In the genomic region with DNA sequence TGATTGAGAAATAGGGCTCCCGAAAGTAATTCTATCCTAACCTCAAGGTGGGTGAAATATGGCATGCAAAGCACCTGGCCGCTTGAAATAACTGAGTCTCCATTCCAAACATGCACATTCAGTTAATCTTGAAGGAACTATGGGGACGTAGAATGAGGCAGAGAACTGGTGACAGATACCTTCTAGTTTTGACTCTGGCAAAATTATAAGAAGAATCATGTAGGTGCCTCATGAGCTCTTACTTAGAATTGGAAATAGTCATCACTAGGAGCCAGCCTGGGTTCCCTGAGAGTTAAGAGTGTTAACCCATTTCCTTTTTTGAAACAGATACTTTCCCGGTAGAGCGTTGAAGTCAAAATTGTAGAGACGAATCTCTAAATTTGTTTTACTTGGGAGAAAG, we compare ENCODE assay signal across 26 cellular contexts. TPM values are rescaled to one million over a fixed set of nuclear protein-coding genes. Genes with fewer than 3 reads are reported as not detected.
DNase-seq lines count a peak whose midpoint lies in the region; ATAC-seq, FAIRE-seq and TF ChIP-seq lines count a peak whose summit lies in the region.
"Had no signal": no experiment of that assay in that cellular context is flagged by ENCODE, and none has a peak within 500 bp of the region (broad histone marks: within the 10 kb centered on the region; RNA-seq: fewer than 3 reads in every experiment).

No MANE protein-coding gene starts in this region.

- H3K9me3 Mint-ChIP-seq in type B pancreatic cell = no peaks in the 10 kb centered on the region
- H3K9me3 Mint-ChIP-seq: CD8-positive, alpha-beta memory T cell; H9 had no signal

- no peak for ATAC-seq in HepG2

- H3K27me3 ChIP-seq in liver (ENCODE audit: control insufficient read depth in 4 of 4, insufficient read depth in 4 of 4, low read length in 3 of 4) = no peaks in the 10 kb centered on the region
- no peaks in the 10 kb centered on the region for H3K27me3 ChIP-seq in HepG2 (ENCODE audit: control insufficient read depth in 1 of 2, insufficient read depth in 2 of 2, low read length in 2 of 2)
- H3K27me3 ChIP-seq: BE2C had no signal

- H3K4me1 ChIP-seq in liver (ENCODE audit: control insufficient read depth in 4 of 4, insufficient read depth in 4 of 4, low read length in 3 of 4) = peaks cover 0 to 38% (median 28%) of the 10 kb centered on the region in 4 donors
- peaks cover 7% of the 10 kb centered on the region; the same call in 1 of the 2 replicates for H3K4me1 ChIP-seq in HepG2 (ENCODE audit: insufficient read depth, low read length)

- no peak for TF ChIP-seq POLR2A in HepG2 (IDR thresholded peaks at IDR 0.05; ENCODE audit: insufficient read depth in 1 of 2, low read depth in 2 of 2, low read length in 2 of 2)

- peaks cover 36% of the 10 kb centered on the region for H3K4me1 Mint-ChIP-seq in type B pancreatic cell (ENCODE audit: unreplicated experiment)
- H3K4me1 Mint-ChIP-seq: CD14-positive monocyte; CD8-positive, alpha-beta memory T cell had no signal

- TF ChIP-seq RAD21 in liver (IDR thresholded peaks at IDR 0.05) (no peak), HepG2 (CRISPR knock-in tag; IDR thresholded peaks at IDR 0.05) (no peak)

- no peak overlapping the region for H3K4me2 ChIP-seq in HepG2 (ENCODE audit: low read depth, low read length)
- H3K4me2 ChIP-seq: PC-9 had no signal

- H3K36me3 ChIP-seq in liver (ENCODE audit: control insufficient read depth in 4 of 4, insufficient read depth in 3 of 4, low read depth in 1 of 4, low read length in 3 of 4) (peaks cover 0 to 8% (median 3%) of the 10 kb centered on the region in 4 donors), HepG2 (replicated peaks in 1 of 2; ENCODE audit: control insufficient read depth in 1 of 2, insufficient read depth in 2 of 2, low read length in 2 of 2) (peaks cover 2 to 10% of the 10 kb centered on the region in 2 experiments; a peak in 3 of 5 replicates)

- peak overlapping the region; percentile 64 to 86 for H3K27ac ChIP-seq in liver (ENCODE audit: low read depth in 1 of 2, low read length in 2 of 2)
- no peak overlapping the region for H3K27ac ChIP-seq in HepG2 (ENCODE audit: extremely low read length, insufficient read depth, low read length)
- H3K27ac ChIP-seq: PC-9 had no signal

- no peaks in the 10 kb centered on the region for H4K20me1 ChIP-seq in HepG2 (ENCODE audit: insufficient read depth, low read length)

- intact Hi-C loops in HepG2 (cut with micrococcal nuclease; ENCODE audit: unreplicated experiment) = no loop called here

- no peak overlapping the region for H2AFZ ChIP-seq in HepG2 (ENCODE audit: low read length)
- H2AFZ ChIP-seq: PC-9 had no signal

- in situ Hi-C loops in HepG2 (cut with HindIII; ENCODE audit: extremely low pct_ligation_motif_present, low pct_unique_long_range_greater_than_20kb) = no loop called here

- no peak for TF ChIP-seq EP300 in HepG2 (IDR thresholded peaks at IDR 0.05; ENCODE audit: low read depth in 2 of 2, low read length in 2 of 2)
- no peak for TF ChIP-seq EP300 in HepG2 (CRISPR knock-in tag; IDR thresholded peaks at IDR 0.05; ENCODE audit: borderline replicate concordance)

- H3K27ac Mint-ChIP-seq in type B pancreatic cell = peak overlapping the region; percentile 89
- H3K27ac Mint-ChIP-seq: CD8-positive, alpha-beta memory T cell had no signal

- BruUV-seq in HepG2 (replicated peaks; lab: Mats Ljungman, UMichigan) = no TSS peak

- DNase-seq in NCI-H2171 treated with DMSO at 0.1 percent for 48 hours (lab: John Stamatoyannopoulos, UW) (peak; percentile 54), NCI-H2171 (lab: John Stamatoyannopoulos, UW) (no peak), HepG2 (ENCODE audit: low spot score) (no peak), retina (peak; percentile 4), type B pancreatic cell (ENCODE audit: extremely low spot score, unreplicated experiment) (no peak), SHP77 treated with DMSO at 0.1 percent for 48 hours (lab: John Stamatoyannopoulos, UW) (no peak)
- DNase-seq in stimulated activated CD4-positive, alpha-beta T cell treated with anti-CD3 and anti-CD28 coated beads, Interleukin-1b, Interleukin-23, amount 100 ng/mL, for 48 hours = no peak
- DNase-seq: 8988T; ACHN; BE2C; Calu3; CD8-positive, alpha-beta memory T cell; H9; Karpas-422; NCI-H1092; NCI-H1417 treated with DMSO at 0.1 percent for 48 hours; NCI-H1694 treated with DMSO at 0.1 percent for 48 hours; NCI-H2081; NCI-H446 treated with DMSO at 0.1 percent for 48 hours; NCI-H526; NCI-H82; PC-9 had no signal

- H3K9ac ChIP-seq in liver (ENCODE audit: low read depth in 1 of 2, low read length in 2 of 2) = no peak overlapping the region
- H3K9ac ChIP-seq in HepG2 (ENCODE audit: insufficient read depth, low read depth, low read length) = no peak overlapping the region

- H3K27me3 Mint-ChIP-seq in type B pancreatic cell = no peaks in the 10 kb centered on the region
- H3K27me3 Mint-ChIP-seq: CD8-positive, alpha-beta memory T cell had no signal

- H3K36me3 Mint-ChIP-seq in type B pancreatic cell = peaks cover 15% of the 10 kb centered on the region

- POLR2A ChIA-PET in HepG2 (lab: Yijun Ruan, JAX) = no interaction called here

- no peak overlapping the region for H3K4me3 Mint-ChIP-seq in type B pancreatic cell
- H3K4me3 Mint-ChIP-seq: CD14-positive monocyte; CD8-positive, alpha-beta memory T cell; H9 had no signal

- no peak for FAIRE-seq in HepG2 (lab: Jason Lieb, UNC)
- FAIRE-seq: GM18507 had no signal

- no peaks in the 10 kb centered on the region for H3K79me2 ChIP-seq in HepG2 (ENCODE audit: insufficient read depth, low read length)

- TF ChIP-seq CTCF in liver (IDR thresholded peaks at IDR 0.05; ENCODE audit: low read depth, low read length, missing input control) (no peak), HepG2 (CRISPR knock-in tag; IDR thresholded peaks at IDR 0.05) (no peak), type B pancreatic cell (conservative IDR thresholded peaks at IDR 0.05) (no peak)

- CTCF ChIA-PET in HepG2 (lab: Yijun Ruan, JAX; ENCODE audit: low intra/inter-chr PET ratio, low total read pairs) = no interaction called here

- H3K9me3 ChIP-seq in liver (ENCODE audit: control insufficient read depth in 4 of 4, low read length in 3 of 4) = no peaks in the 10 kb centered on the region
- H3K9me3 ChIP-seq in HepG2 (ENCODE audit: low read length) = no peaks in the 10 kb centered on the region
- H3K9me3 ChIP-seq: BE2C had no signal

- WGBS in liver = 87% methylated on average over 6 of the region's 6 CpGs
- WGBS in HepG2 (ENCODE audit: low lambda C conversion rate) = 98% methylated on average over 6 of the region's 6 CpGs

- H3K4me3 ChIP-seq in liver (ENCODE audit: low read depth in 1 of 3, low read length in 3 of 3) = no peak overlapping the region
- H3K4me3 ChIP-seq in HepG2 (replicated peaks in 1 of 3; ENCODE audit: insufficient read depth in 1 of 3, low read depth in 2 of 3, low read length in 3 of 3) = no peak overlapping the region
- H3K4me3 ChIP-seq: PC-9 had no signal

RNA-seq across cellular contexts. Expression of gene RPF2, which starts 49.3 kb away (rescaled TPM):
- total RNA-seq in liver (10 to 100 TPM in 1 of 2 donors, 1 to 10 TPM in 1; 7.2 to 13.1 TPM), HepG2 (2016; rRNA removed; fragmentation: Illumina TruSeq; extraction: Trizol) (45.6 and 70.4 TPM in 2 replicates), type B pancreatic cell (ENCODE audit: low replicate concordance) (25.2 and 28.8 TPM in 2 replicates)
- polyA plus RNA-seq in liver (10 to 100 TPM; 11.9 to 20.8 TPM), HepG2 (2011; rRNA removed) (18.4 and 25.1 TPM in 2 replicates)
- total RNA-seq in HepG2 (2016; cell fraction: cytosol; rRNA removed; fragmentation: Illumina TruSeq; extraction: Trizol; ENCODE audit: low read depth) = 7.5 and 10.3 TPM in 2 replicates
- 46.1 and 74.5 TPM in 2 replicates for total RNA-seq in HepG2 (2016; cell fraction: insoluble cytoplasmic fraction; rRNA removed; fragmentation: Illumina TruSeq; extraction: Trizol)
- total RNA-seq in HepG2 (2016; cell fraction: membrane; rRNA removed; fragmentation: Illumina TruSeq; extraction: Trizol) = 12.2 and 13.3 TPM in 2 replicates
- 25.9 and 26.1 TPM in 2 replicates for total RNA-seq in HepG2 (2016; cell fraction: nucleus; rRNA removed; fragmentation: Illumina TruSeq; extraction: Trizol)
- polyA plus RNA-seq in HepG2 (2011; cell fraction: cytosol; rRNA removed) = 9.2 and 16.9 TPM in 2 replicates
- 4.1 and 5.4 TPM in 2 replicates for polyA plus RNA-seq in HepG2 (2011; cell fraction: nucleus; rRNA removed)
- 31.2 and 39.1 TPM in 2 replicates for polyA plus RNA-seq in HepG2 (2012)
- 7.0 TPM in 2 replicates for polyA plus RNA-seq in HepG2 (2016; cell fraction: cytosol; fragmentation: Illumina TruSeq; extraction: Trizol; ENCODE audit: low read depth)
- polyA plus RNA-seq in HepG2 (2016; cell fraction: insoluble cytoplasmic fraction; fragmentation: Illumina TruSeq; extraction: Trizol; ENCODE audit: low read depth) = 82.3 and 82.7 TPM in 2 replicates
- 8.1 and 10.1 TPM in 2 replicates for polyA plus RNA-seq in HepG2 (2016; cell fraction: membrane; fragmentation: Illumina TruSeq; extraction: Trizol; ENCODE audit: low read depth)
- 33.0 and 37.1 TPM in 2 replicates for polyA plus RNA-seq in HepG2 (2016; cell fraction: nucleus; fragmentation: Illumina TruSeq; extraction: Trizol; ENCODE audit: insufficient read depth, low read depth)
- polyA minus RNA-seq in HepG2 (2011; rRNA and poly(A)+ RNA removed; ENCODE audit: low replicate concordance) = 7.1 and 8.2 TPM in 2 replicates
- 11.4 and 13.3 TPM in 2 replicates for polyA minus RNA-seq in HepG2 (2011; cell fraction: cytosol; rRNA and poly(A)+ RNA removed)
- polyA minus RNA-seq in HepG2 (2011; cell fraction: nucleus; rRNA and poly(A)+ RNA removed) = 25.5 and 25.9 TPM in 2 replicates

RNA-seq across cellular contexts. Expression of gene SLC16A10, which starts 56.2 kb away (rescaled TPM):
- total RNA-seq in liver = 10 to 100 TPM; 11.0 to 16.7 TPM
- polyA plus RNA-seq in liver = 1 to 10 TPM; 1.8 to 5.8 TPM
- 11.3 and 20.1 TPM in 2 replicates for total RNA-seq in HepG2 (2016; rRNA removed; fragmentation: Illumina TruSeq; extraction: Trizol)
- total RNA-seq in HepG2 (2016; cell fraction: cytosol; rRNA removed; fragmentation: Illumina TruSeq; extraction: Trizol; ENCODE audit: low read depth) = 23.5 and 27.5 TPM in 2 replicates
- total RNA-seq in HepG2 (2016; cell fraction: insoluble cytoplasmic fraction; rRNA removed; fragmentation: Illumina TruSeq; extraction: Trizol) = 10.2 and 19.1 TPM in 2 replicates
- 10.8 and 11.8 TPM in 2 replicates for total RNA-seq in HepG2 (2016; cell fraction: membrane; rRNA removed; fragmentation: Illumina TruSeq; extraction: Trizol)
- 16.5 and 19.2 TPM in 2 replicates for total RNA-seq in HepG2 (2016; cell fraction: nucleus; rRNA removed; fragmentation: Illumina TruSeq; extraction: Trizol)
- 4.5 and 8.2 TPM in 2 replicates for polyA plus RNA-seq in HepG2 (2011; rRNA removed)
- polyA plus RNA-seq in HepG2 (2011; cell fraction: cytosol; rRNA removed) = 6.4 and 7.7 TPM in 2 replicates
- polyA plus RNA-seq in HepG2 (2011; cell fraction: nucleus; rRNA removed) = 3.4 and 3.6 TPM in 2 replicates
- polyA plus RNA-seq in HepG2 (2012) = 3.2 and 7.8 TPM in 2 replicates
- 1.3 and 1.8 TPM in 2 replicates for polyA plus RNA-seq in HepG2 (2016; cell fraction: cytosol; fragmentation: Illumina TruSeq; extraction: Trizol; ENCODE audit: low read depth)
- polyA plus RNA-seq in HepG2 (2016; cell fraction: insoluble cytoplasmic fraction; fragmentation: Illumina TruSeq; extraction: Trizol; ENCODE audit: low read depth) = 6.8 and 7.5 TPM in 2 replicates
- 2.7 and 2.9 TPM in 2 replicates for polyA plus RNA-seq in HepG2 (2016; cell fraction: membrane; fragmentation: Illumina TruSeq; extraction: Trizol; ENCODE audit: low read depth)
- 14.6 and 16.1 TPM in 2 replicates for polyA plus RNA-seq in HepG2 (2016; cell fraction: nucleus; fragmentation: Illumina TruSeq; extraction: Trizol; ENCODE audit: insufficient read depth, low read depth)
- polyA minus RNA-seq in HepG2 (2011; rRNA and poly(A)+ RNA removed; ENCODE audit: low replicate concordance) = 43.8 TPM in 1 of 2 replicates, not detected in the other
- polyA minus RNA-seq in HepG2 (2011; cell fraction: cytosol; rRNA and poly(A)+ RNA removed) = 13.5 and 16.3 TPM in 2 replicates
- 10.4 and 11.1 TPM in 2 replicates for polyA minus RNA-seq in HepG2 (2011; cell fraction: nucleus; rRNA and poly(A)+ RNA removed)
- total RNA-seq in type B pancreatic cell (ENCODE audit: low replicate concordance) = 16.9 and 25.6 TPM in 2 replicates
- total RNA-seq: RPMI7951 had no signal

Comparison
In these comparisons a context has a peak if more than half of its experiments do, and no peak if none do; other contexts are left out.
1. DNase-seq: peak in NCI-H2171 treated with DMSO at 0.1 percent for 48 hours (single experiment) and retina (single experiment); none in NCI-H2171 (single experiment), HepG2 (single experiment), type B pancreatic cell (single experiment), SHP77 treated with DMSO at 0.1 percent for 48 hours (single experiment) and stimulated activated CD4-positive, alpha-beta T cell treated with anti-CD3 and anti-CD28 coated beads, Interleukin-1b, Interleukin-23, amount 100 ng/mL, for 48 hours (single experiment).